Comparison of ENCODE assay signal across 8 cellular contexts in genomic region chr7:102287465-102288146, GRCh38. TPM values are rescaled to one million over a fixed set of nuclear protein-coding genes. Genes with fewer than 3 reads are reported as not detected.
DNase-seq lines count a peak whose midpoint lies in the region; ATAC-seq and TF ChIP-seq lines count a peak whose summit lies in the region.

No MANE protein-coding gene starts in this region.

- TF ChIP-seq CTCF in NB4 (IDR thresholded peaks at IDR 0.05; ENCODE audit: low read depth, low read length), result no peak

- no peaks in the 10 kb centered on the region for H3K9me3 ChIP-seq in adipocyte (ENCODE audit: control insufficient read depth, low read length)

- H3K4me3 ChIP-seq in NB4 (ENCODE audit: low read depth, low read length) (peak overlapping the region; percentile 62), adipocyte (ENCODE audit: low read length) (peak overlapping the region; percentile 81), iPS-11a (ENCODE audit: low read depth, low read length) (peak overlapping the region; percentile 65), skeletal muscle cell (ENCODE audit: low read depth, low read length) (peak overlapping the region; percentile 82)

- peak overlapping the region; percentile 67 for H3K9ac ChIP-seq in adipocyte (ENCODE audit: low read length)

- H3K27me3 ChIP-seq in adipocyte (replicated peaks; ENCODE audit: control insufficient read depth, insufficient read depth, low read length), result peaks cover 19% of the 10 kb centered on the region

- no peaks in the 10 kb centered on the region for H3K36me3 ChIP-seq in adipocyte (ENCODE audit: control insufficient read depth, insufficient read depth, low read length, severe bottlenecking)

- no peak for ATAC-seq in GM19328 (IDR thresholded peaks at IDR 0.05; ENCODE audit: unreplicated experiment)

- peaks cover 22% of the 10 kb centered on the region for H3K4me1 ChIP-seq in adipocyte (ENCODE audit: control insufficient read depth, insufficient read depth, low read length)

- no peak for TF ChIP-seq POLR2A in NB4 (IDR thresholded peaks at IDR 0.05; ENCODE audit: extremely low read depth, insufficient read length)

- peak; percentile 32 for DNase-seq in stimulated activated CD4-positive, alpha-beta T cell treated with anti-CD3 and anti-CD28 coated beads, Interleukin-15, amount 100 ng/mL, for 24 hours
- no peak for DNase-seq in stimulated activated CD4-positive, alpha-beta T cell treated with anti-CD3 and anti-CD28 coated beads, Interleukin-12 subunit alpha, Interleukin-12 subunit beta, amount 100 ng/mL, for 4 hours
- peak; percentile 58 for DNase-seq in NB4 (ENCODE audit: low read depth)
- DNase-seq in adipocyte (ENCODE audit: low read depth), result peak; percentile 50
- no peak for DNase-seq in skeletal muscle cell (ENCODE audit: low read depth)
- DNase-seq in ureter (ENCODE audit: low spot score), result no peak

RNA-seq across cellular contexts. Expression of gene SH2B2, which starts 0.9 kb away (rescaled TPM):
- total RNA-seq in ureter, result 6.1 TPM

Comparison
In these comparisons a context has a peak if more than half of its experiments do, and no peak if none do; other contexts are left out.
1. DNase-seq: peak in stimulated activated CD4-positive, alpha-beta T cell treated with anti-CD3 and anti-CD28 coated beads, Interleukin-15, amount 100 ng/mL, for 24 hours (single experiment), NB4 (single experiment) and adipocyte (single experiment); none in stimulated activated CD4-positive, alpha-beta T cell treated with anti-CD3 and anti-CD28 coated beads, Interleukin-12 subunit alpha, Interleukin-12 subunit beta, amount 100 ng/mL, for 4 hours (single experiment), skeletal muscle cell (single experiment) and ureter (single experiment).
2. Peak in every context shown above with its lines, with median percentiles within 50 percentile points of each other: H3K4me3 ChIP-seq.